Comparison of ENCODE assay signal across 23 cellular contexts in genomic region chr13:112986470-112986869, GRCh38. TPM values are rescaled to one million over a fixed set of nuclear protein-coding genes. Genes with fewer than 3 reads are reported as not detected.
"Had no signal": no experiment of that assay in that cellular context is flagged by ENCODE, and none has a peak within 500 bp of the region (broad histone marks: within the 10 kb centered on the region; RNA-seq: fewer than 3 reads in every experiment).

No MANE protein-coding gene starts in this region.

- FAIRE-seq: K562 had no signal

- H3K36me3 ChIP-seq: SJCRH30 had no signal

- H3K4me1 Mint-ChIP-seq: IgD-negative memory B cell had no signal

- H3K4me3 Mint-ChIP-seq: IgD-negative memory B cell had no signal

- H3K9ac ChIP-seq: KMS-11 had no signal

- ATAC-seq: K562, Panc1, PC-3, SK-N-SH treated with all-trans-retinoic acid at 6 μM for 48 hours had no signal

- H3K9me3 ChIP-seq: SJCRH30 had no signal

- H3K4me3 ChIP-seq: K562, SJCRH30 had no signal

- H3K27ac ChIP-seq: KMS-11, RWPE1, SJCRH30 had no signal

- H3K27ac Mint-ChIP-seq: IgD-negative memory B cell had no signal

- H3K36me3 Mint-ChIP-seq: IgD-negative memory B cell had no signal

- DNase-seq: Kasumi-1, MM.1S, NCI-H1092 treated with DMSO at 0.1 percent for 48 hours, NCI-H1436, NCI-H187, NCI-H2029, NCI-H2081 treated with DMSO at 0.1 percent for 48 hours, NCI-H2171, NCI-H226, NCI-H446, NCI-H510A, NCI-H524 treated with DMSO at 0.1 percent for 48 hours, NCI-H774, PC-3, SHP77 treated with DMSO at 0.1 percent for 48 hours, SJCRH30 had no signal

- H3K4me2 ChIP-seq: KMS-11 had no signal

RNA-seq across cellular contexts. Expression of gene MCF2L, which starts 17.5 kb away (rescaled TPM):
- total RNA-seq: M059J had no signal
